ENCODE assay signal across 22 cellular contexts in the genomic region with DNA sequence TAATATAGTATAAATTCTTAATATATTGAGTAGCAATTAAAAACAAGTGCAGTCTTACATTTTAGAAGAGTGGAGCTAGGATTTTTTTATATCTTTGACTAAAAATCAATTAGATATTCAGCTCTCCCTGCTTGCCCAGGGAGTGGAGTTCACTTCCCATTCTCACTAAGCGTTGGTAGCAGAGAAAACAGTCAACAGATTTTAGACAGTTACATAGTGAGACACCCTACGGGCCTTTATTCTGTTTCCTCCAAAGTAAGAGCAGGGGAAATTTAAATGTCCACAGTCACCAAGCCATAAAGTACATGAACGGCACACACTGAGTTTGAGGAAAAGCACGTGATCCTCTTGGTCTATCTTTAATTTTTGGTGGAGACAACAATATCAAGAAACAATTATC.
"Had no signal": no experiment of that assay in that cellular context is flagged by ENCODE, and none has a peak within 500 bp of the region (broad histone marks: within the 10 kb centered on the region; RNA-seq: fewer than 3 reads in every experiment).

No MANE protein-coding gene starts in this region.

- H3K4me3 Mint-ChIP-seq: activated B cell treated with CpG ODN at 0.5 μM for 24 hours; activated CD8-positive, alpha-beta T cell treated with anti-CD3 and anti-CD28 coated beads for 36 hours; activated naive CD4-positive, alpha-beta T cell treated with anti-CD3 and anti-CD28 coated beads for 36 hours; endodermal cell; mesothelial cell of epicardium; T-cell; type B pancreatic cell had no signal

- H3K27me3 ChIP-seq: cardiac muscle cell, stomach, testis had no signal

- H3K36me3 ChIP-seq: cardiac muscle cell, stomach had no signal

- H3K9me3 ChIP-seq: stomach, testis had no signal

- H3K4me3 ChIP-seq: cardiac muscle cell, stomach, testis had no signal

- H3K36me3 Mint-ChIP-seq: mesothelial cell of epicardium, type B pancreatic cell had no signal

- H3K27ac Mint-ChIP-seq: activated B cell treated with CpG ODN at 0.5 μM for 24 hours; activated CD8-positive, alpha-beta T cell treated with anti-CD3 and anti-CD28 coated beads for 36 hours; activated naive CD4-positive, alpha-beta T cell treated with anti-CD3 and anti-CD28 coated beads for 36 hours; activated T-helper 2 cell treated with anti-CD3 and anti-CD28 coated beads, Interferon-gamma antibody, Interleukin-2, Interleukin-4, amounts not matched to agents 10 μg/mL and 5 μg/mL and 100 μg/mL, durations not matched to agents 14 hours and 24 hours and 36 hours; endodermal cell; mesothelial cell of epicardium; type B pancreatic cell had no signal

- H3K9me3 Mint-ChIP-seq: endodermal cell had no signal

- H3K27ac ChIP-seq: cardiac muscle cell, epithelial cell of prostate, stomach, testis had no signal

- H3K4me1 ChIP-seq: testis had no signal

- H3K27me3 Mint-ChIP-seq: activated B cell treated with CpG ODN at 0.5 μM for 24 hours; activated CD8-positive, alpha-beta T cell treated with anti-CD3 and anti-CD28 coated beads for 36 hours; T-cell; type B pancreatic cell had no signal

- DNase-seq: activated B cell treated with CpG ODN at 0.5 μM for 24 hours; activated CD4-positive, alpha-beta T cell treated with anti-CD3 and anti-CD28 coated beads for 48 hours; activated CD8-positive, alpha-beta T cell treated with anti-CD3 and anti-CD28 coated beads for 36 hours; activated naive CD4-positive, alpha-beta T cell treated with anti-CD3 and anti-CD28 coated beads for 36 hours; activated T-cell treated with anti-CD3 and anti-CD28 coated beads, Interleukin-2, amount 50 U/mL, for 1 hour; amniotic stem cell; endodermal cell; foreskin melanocyte; head of caudate nucleus; kidney; occipital lobe; retina; stimulated activated CD4-positive, alpha-beta T cell treated with anti-CD3 and anti-CD28 coated beads, Interleukin-12 subunit alpha, Interleukin-12 subunit beta, amount 100 ng/mL, for 4 hours; stomach; T-cell; T-helper 9 cell; testis had no signal

- H3K4me1 Mint-ChIP-seq: mesothelial cell of epicardium had no signal
